8 cellular contexts compared by ENCODE assay signal in the genomic region with DNA sequence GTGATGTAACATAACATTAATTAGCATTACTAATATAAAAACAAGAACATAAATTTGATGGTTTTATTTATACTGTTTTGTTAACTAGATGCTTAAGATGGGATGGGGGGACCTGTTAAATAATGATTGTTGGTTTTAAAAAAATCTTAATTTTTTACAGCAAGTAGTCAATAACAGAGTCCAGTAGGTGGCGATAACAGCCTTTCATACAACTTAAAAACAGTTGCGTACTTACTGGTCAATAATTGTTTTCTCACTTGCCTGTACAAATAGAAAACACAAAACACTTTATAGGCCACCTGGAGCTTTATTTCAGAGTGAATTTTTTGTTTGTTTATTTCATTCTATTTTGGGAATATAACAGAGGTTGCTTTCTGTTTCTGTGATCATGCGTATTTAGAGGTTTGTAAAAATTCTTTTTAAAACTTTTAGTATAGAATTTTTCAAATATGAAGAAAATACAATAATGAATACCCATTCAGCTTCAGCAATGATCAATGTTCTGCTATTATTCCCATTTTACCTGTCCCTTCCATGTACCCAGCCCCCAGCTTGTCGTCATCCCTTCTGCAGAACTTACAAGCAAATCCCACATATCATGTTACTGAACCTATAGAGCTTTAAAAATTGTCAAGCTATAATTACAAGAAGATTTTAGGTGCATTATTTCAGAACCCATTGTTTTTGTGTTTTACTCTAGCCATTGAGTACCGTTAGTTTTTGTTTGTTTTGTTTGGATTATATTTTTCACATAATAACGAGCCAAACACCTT.
DNase-seq lines count a peak whose midpoint lies in the region; ATAC-seq and TF ChIP-seq lines count a peak whose summit lies in the region.

No MANE protein-coding gene starts in this region.

- ATAC-seq in heart right ventricle (no peak), Right ventricle myocardium inferior (no peak), HG02973 (IDR thresholded peaks at IDR 0.05; ENCODE audit: unreplicated experiment) (no peak)

- H3K27ac ChIP-seq in heart right ventricle (no peak overlapping the region), SK-N-SH (ENCODE audit: low read depth in 2 of 2, low read length in 1 of 2) (no peak overlapping the region)

- peaks cover 0 to 7% (median 0%) of the 10 kb centered on the region in 9 donors for H3K36me3 ChIP-seq in heart right ventricle
- peaks cover 0 to 3% of the 10 kb centered on the region in 2 experiments for H3K36me3 ChIP-seq in SK-N-SH (replicated peaks in 1 of 2; ENCODE audit: control insufficient read depth in 1 of 2, insufficient read depth in 2 of 2, low read length in 1 of 2)

- H2AFZ ChIP-seq in SK-N-SH (ENCODE audit: low read depth): no peak overlapping the region

- H3K4me3 ChIP-seq in heart right ventricle (peak overlapping the region in 5 of 10 donors; percentile 6 to 28 (median 21)), NB4 (ENCODE audit: low read depth, low read length) (no peak overlapping the region), SK-N-SH (ENCODE audit: low read depth in 2 of 2, low read length in 1 of 2) (no peak overlapping the region; a peak in 1 of 4 replicates)

- H3K27me3 ChIP-seq in heart right ventricle (no peaks in the 10 kb centered on the region), SK-N-SH (ENCODE audit: insufficient read depth) (no peaks in the 10 kb centered on the region)

- no peaks in the 10 kb centered on the region for H3K9me2 ChIP-seq in SK-N-SH

- no peak for TF ChIP-seq EP300 in SK-N-SH (IDR thresholded peaks at IDR 0.05; ENCODE audit: borderline replicate concordance in 1 of 2, low read depth in 1 of 2, low read length in 1 of 2)

- POLR2A ChIA-PET in SK-N-SH (lab: Yijun Ruan, JAX): interaction anchor here (0.8 kb wide), 1 partner anchor 97 kb away, joined by 3 read pairs; no protein-coding TSS in a partner anchor

- DNase-seq in heart right ventricle: peak in 1 of 2 donors; percentile 21
- DNase-seq in Right ventricle myocardium inferior (ENCODE audit: missing footprints): no peak
- peak; percentile 62 for DNase-seq in NB4 (ENCODE audit: low read depth)
- DNase-seq in SK-N-SH: peak; percentile 37
- DNase-seq in fibroblast of the conjunctiva (ENCODE audit: low read depth): peak; percentile 57
- DNase-seq in pulmonary artery endothelial cell (ENCODE audit: low read depth, low spot score): peak; percentile 24
- DNase-seq in hypothalamus (lab: John Stamatoyannopoulos, UW): no peak

- CTCF ChIA-PET in SK-N-SH (lab: Yijun Ruan, JAX): interaction anchor here (0.7 to 2.6 kb wide), 37 partner anchors 9 to 907 kb away, joined by 3 to 36 read pairs (median 4); a partner anchor contains a TSS

- TF ChIP-seq CTCF in heart right ventricle (IDR thresholded peaks at IDR 0.05): peak; percentile 37 to 76 (median 68)
- TF ChIP-seq CTCF in NB4 (IDR thresholded peaks at IDR 0.05; ENCODE audit: low read depth, low read length): no peak
- TF ChIP-seq CTCF in SK-N-SH (IDR thresholded peaks at IDR 0.05): peak; percentile 88

- H3K9ac ChIP-seq in SK-N-SH: no peak overlapping the region

- peaks cover 0 to 5% (median 0%) of the 10 kb centered on the region in 9 donors for H3K4me1 ChIP-seq in heart right ventricle
- H3K4me1 ChIP-seq in SK-N-SH (ENCODE audit: control insufficient read depth in 1 of 2, insufficient read depth in 2 of 2, low read depth in 1 of 2, low read length in 1 of 2): no peaks in the 10 kb centered on the region

- H4K20me1 ChIP-seq in SK-N-SH (ENCODE audit: insufficient read depth): no peaks in the 10 kb centered on the region

- H3K9me3 ChIP-seq in heart right ventricle: no peaks in the 10 kb centered on the region
- no peaks in the 10 kb centered on the region for H3K9me3 ChIP-seq in SK-N-SH

- intact Hi-C loops in heart right ventricle (cut with DNase I) (loop anchor here (1.0 to 10.0 kb wide), 9 partner anchors 555 to 915 kb away; no protein-coding TSS in a partner anchor), Right ventricle myocardium inferior (cut with DNase I) (loop anchor here (5.0 to 10.0 kb wide), 3 partner anchors 558 to 905 kb away; no protein-coding TSS in a partner anchor)

- TF ChIP-seq POLR2A in NB4 (IDR thresholded peaks at IDR 0.05; ENCODE audit: extremely low read depth, insufficient read length): no peak

- H3K4me2 ChIP-seq in SK-N-SH: no peak overlapping the region

- peak; percentile 90 for TF ChIP-seq RAD21 in SK-N-SH (IDR thresholded peaks at IDR 0.05; ENCODE audit: low read length)

- H3K79me2 ChIP-seq in SK-N-SH (ENCODE audit: insufficient read depth): no peaks in the 10 kb centered on the region

- peaks cover 2% of the 10 kb centered on the region for H3F3A ChIP-seq in SK-N-SH (replicated peaks; ENCODE audit: insufficient read depth)

- WGBS in heart right ventricle, 2 donors: 57 to 65% methylated on average over 6 of the region's 6 CpGs
- whole genome bisulfite sequencing in SK-N-SH (ENCODE audit: low lambda C conversion rate): 65% methylated on average over 6 of the region's 6 CpGs

TF ChIP-seq in SK-N-SH, 30 proteins besides CTCF, POLR2A, EP300 and RAD21:
- no peak for TF ChIP-seq GATA2 (CRISPR knock-in tag; IDR thresholded peaks at IDR 0.05)
- TF ChIP-seq, protein P1, sequence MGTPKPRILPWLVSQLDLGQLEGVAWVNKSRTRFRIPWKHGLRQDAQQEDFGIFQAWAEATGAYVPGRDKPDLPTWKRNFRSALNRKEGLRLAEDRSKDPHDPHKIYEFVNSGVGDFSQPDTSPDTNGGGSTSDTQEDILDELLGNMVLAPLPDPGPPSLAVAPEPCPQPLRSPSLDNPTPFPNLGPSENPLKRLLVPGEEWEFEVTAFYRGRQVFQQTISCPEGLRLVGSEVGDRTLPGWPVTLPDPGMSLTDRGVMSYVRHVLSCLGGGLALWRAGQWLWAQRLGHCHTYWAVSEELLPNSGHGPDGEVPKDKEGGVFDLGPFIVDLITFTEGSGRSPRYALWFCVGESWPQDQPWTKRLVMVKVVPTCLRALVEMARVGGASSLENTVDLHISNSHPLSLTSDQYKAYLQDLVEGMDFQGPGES (IDR thresholded peaks at IDR 0.05; ENCODE audit: low read depth, low read length): no peak
- TF ChIP-seq POLR2AphosphoS5 (IDR thresholded peaks at IDR 0.05; ENCODE audit: low read depth, low read length): no peak
- TF ChIP-seq RFX5 (IDR thresholded peaks at IDR 0.05; ENCODE audit: low read length): 0 out of 2 replicates have a peak, but pooled peaks have one; percentile 12
- TF ChIP-seq TAF1 (IDR thresholded peaks at IDR 0.05; ENCODE audit: borderline replicate concordance, low read depth, low read length): no peak
- TF ChIP-seq, protein P2, sequence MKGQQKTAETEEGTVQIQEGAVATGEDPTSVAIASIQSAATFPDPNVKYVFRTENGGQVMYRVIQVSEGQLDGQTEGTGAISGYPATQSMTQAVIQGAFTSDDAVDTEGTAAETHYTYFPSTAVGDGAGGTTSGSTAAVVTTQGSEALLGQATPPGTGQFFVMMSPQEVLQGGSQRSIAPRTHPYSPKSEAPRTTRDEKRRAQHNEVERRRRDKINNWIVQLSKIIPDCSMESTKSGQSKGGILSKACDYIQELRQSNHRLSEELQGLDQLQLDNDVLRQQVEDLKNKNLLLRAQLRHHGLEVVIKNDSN (IDR thresholded peaks at IDR 0.05; ENCODE audit: borderline replicate concordance, low read depth): no peak
- TF ChIP-seq EZH2phosphoT487 (IDR thresholded peaks at IDR 0.05; ENCODE audit: borderline replicate concordance, low read depth): no peak
- TF ChIP-seq, protein P3, sequence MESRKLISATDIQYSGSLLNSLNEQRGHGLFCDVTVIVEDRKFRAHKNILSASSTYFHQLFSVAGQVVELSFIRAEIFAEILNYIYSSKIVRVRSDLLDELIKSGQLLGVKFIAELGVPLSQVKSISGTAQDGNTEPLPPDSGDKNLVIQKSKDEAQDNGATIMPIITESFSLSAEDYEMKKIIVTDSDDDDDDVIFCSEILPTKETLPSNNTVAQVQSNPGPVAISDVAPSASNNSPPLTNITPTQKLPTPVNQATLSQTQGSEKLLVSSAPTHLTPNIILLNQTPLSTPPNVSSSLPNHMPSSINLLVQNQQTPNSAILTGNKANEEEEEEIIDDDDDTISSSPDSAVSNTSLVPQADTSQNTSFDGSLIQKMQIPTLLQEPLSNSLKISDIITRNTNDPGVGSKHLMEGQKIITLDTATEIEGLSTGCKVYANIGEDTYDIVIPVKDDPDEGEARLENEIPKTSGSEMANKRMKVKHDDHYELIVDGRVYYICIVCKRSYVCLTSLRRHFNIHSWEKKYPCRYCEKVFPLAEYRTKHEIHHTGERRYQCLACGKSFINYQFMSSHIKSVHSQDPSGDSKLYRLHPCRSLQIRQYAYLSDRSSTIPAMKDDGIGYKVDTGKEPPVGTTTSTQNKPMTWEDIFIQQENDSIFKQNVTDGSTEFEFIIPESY (IDR thresholded peaks at IDR 0.05; ENCODE audit: borderline replicate concordance, low read depth): no peak
- peak; percentile 69 for TF ChIP-seq SMC3 (IDR thresholded peaks at IDR 0.05; ENCODE audit: low read depth, low read length)

Comparison
In these comparisons a context has a peak if more than half of its experiments do, and no peak if none do; other contexts are left out.
1. DNase-seq: peak in NB4 (single experiment), SK-N-SH (single experiment), fibroblast of the conjunctiva (single experiment) and pulmonary artery endothelial cell (single experiment); none in Right ventricle myocardium inferior (single experiment) and hypothalamus (0 of 51).